ENCODE assay signal across 16 cellular contexts in genomic region chr2:44623622-44624351, GRCh38.
DNase-seq lines count a peak whose midpoint lies in the region; ATAC-seq and TF ChIP-seq lines count a peak whose summit lies in the region.
"Had no signal": no experiment of that assay in that cellular context is flagged by ENCODE, and none has a peak within 500 bp of the region (broad histone marks: within the 10 kb centered on the region; RNA-seq: fewer than 3 reads in every experiment).

No MANE protein-coding gene starts in this region.

- H3K79me1 ChIP-seq in trophoblast cell (ENCODE audit: low read length) = no peaks in the 10 kb centered on the region

- no peak overlapping the region for H3K27ac Mint-ChIP-seq in glutamatergic neuron (ENCODE audit: unreplicated experiment)
- H3K27ac Mint-ChIP-seq: effector memory CD8-positive, alpha-beta T cell had no signal

- no TSS peak for BruUV-seq in PC-3 (replicated peaks; lab: Mats Ljungman, UMichigan)

- no peak overlapping the region for H2BK120ac ChIP-seq in trophoblast cell (ENCODE audit: insufficient read depth, low read length, poor library complexity)

- H3K27ac ChIP-seq in C4-2B (no peak overlapping the region), PC-3 (ENCODE audit: low read length) (no peak overlapping the region), trophoblast cell (ENCODE audit: low read depth, low read length) (no peak overlapping the region)
- H3K27ac ChIP-seq: ovary had no signal

- H3K27me3 Mint-ChIP-seq in glutamatergic neuron (ENCODE audit: unreplicated experiment) = no peaks in the 10 kb centered on the region
- H3K27me3 Mint-ChIP-seq: effector memory CD8-positive, alpha-beta T cell had no signal

- no peak overlapping the region for H4K12ac ChIP-seq in trophoblast cell (ENCODE audit: low read depth, low read length)

- H3K14ac ChIP-seq in trophoblast cell (ENCODE audit: low read length) = no peak overlapping the region

- no peaks in the 10 kb centered on the region for H3K36me3 Mint-ChIP-seq in glutamatergic neuron (ENCODE audit: unreplicated experiment)

- H3K79me2 ChIP-seq in PC-3 (ENCODE audit: low read length) (no peaks in the 10 kb centered on the region), trophoblast cell (ENCODE audit: control insufficient read depth, insufficient read depth, low read length, poor library complexity) (no peaks in the 10 kb centered on the region)

- H3K18ac ChIP-seq in trophoblast cell (ENCODE audit: low read length) = no peak overlapping the region

- H3K36me3 ChIP-seq in PC-3 (ENCODE audit: low read depth, low read length) (no peaks in the 10 kb centered on the region), trophoblast cell (ENCODE audit: control insufficient read depth in 1 of 2, insufficient read depth in 2 of 2, low read length in 2 of 2) (no peaks in the 10 kb centered on the region)
- H3K36me3 ChIP-seq: ovary had no signal

- TF ChIP-seq CTCF in C4-2B (conservative IDR thresholded peaks at IDR 0.05) = peak; percentile 3; the same call in 1 of the 2 replicates
- peak; percentile 44; the same call in 1 of the 2 replicates for TF ChIP-seq CTCF in PC-3 (conservative IDR thresholded peaks at IDR 0.05; ENCODE audit: low read depth, low read length)
- TF ChIP-seq CTCF in glutamatergic neuron (IDR thresholded peaks at IDR 0.05; ENCODE audit: partially characterized antibody, unreplicated experiment) = peak; percentile 44

- no peaks in the 10 kb centered on the region for H3F3A ChIP-seq in PC-3 (ENCODE audit: low read length, unreplicated experiment)

- H4K20me1 ChIP-seq in PC-3 (ENCODE audit: low read length) = no peaks in the 10 kb centered on the region

- H3K9me3 ChIP-seq in PC-3 (ENCODE audit: low read length) (no peaks in the 10 kb centered on the region), trophoblast cell (ENCODE audit: insufficient read depth, low read depth, low read length) (no peaks in the 10 kb centered on the region)
- H3K9me3 ChIP-seq: ovary had no signal

- H3K4me3 ChIP-seq in PC-3 (ENCODE audit: low read length) (no peak overlapping the region), trophoblast cell (ENCODE audit: low read depth, low read length) (no peak overlapping the region)
- H3K4me3 ChIP-seq: ovary had no signal

- H2AK5ac ChIP-seq in trophoblast cell (ENCODE audit: low read length) = no peak overlapping the region

- peaks cover 1% of the 10 kb centered on the region for H3K4me1 Mint-ChIP-seq in glutamatergic neuron (ENCODE audit: low read depth, unreplicated experiment)

- no peak overlapping the region for H3K4ac ChIP-seq in trophoblast cell (ENCODE audit: low read depth, low read length)

- no peak overlapping the region for H4K91ac ChIP-seq in trophoblast cell (ENCODE audit: low read depth, low read length)

- no peaks in the 10 kb centered on the region for H3K4me1 ChIP-seq in PC-3 (ENCODE audit: insufficient read depth, low read length)
- no peaks in the 10 kb centered on the region for H3K4me1 ChIP-seq in trophoblast cell (ENCODE audit: control insufficient read depth in 1 of 2, insufficient read depth in 2 of 2, low read length in 2 of 2)

- ATAC-seq in PC-3 (no peak), sciatic nerve (no peak), GM18909 (IDR thresholded peaks at IDR 0.05; ENCODE audit: poor library complexity, unreplicated experiment) (no peak)
- ATAC-seq: effector memory CD8-positive, alpha-beta T cell had no signal

- no peak overlapping the region for H2BK5ac ChIP-seq in trophoblast cell (ENCODE audit: low read depth, low read length, poor library complexity)

- H3K9ac ChIP-seq in PC-3 (ENCODE audit: low read length) (no peak overlapping the region), trophoblast cell (ENCODE audit: low read length) (no peak overlapping the region)

- CTCF ChIA-PET in PC-3 (lab: Charles Lee) = no interaction called here

- POLR2A ChIA-PET in PC-3 (lab: Charles Lee; ENCODE audit: unreplicated experiment) = no interaction called here

- H3K23ac ChIP-seq in trophoblast cell (ENCODE audit: low read length) = no peak overlapping the region

- H4K8ac ChIP-seq in trophoblast cell (ENCODE audit: low read depth, low read length) = no peak overlapping the region

- H2BK12ac ChIP-seq in trophoblast cell (ENCODE audit: low read length) = no peak overlapping the region

- H2AFZ ChIP-seq in PC-3 (ENCODE audit: low read length) (no peak overlapping the region), trophoblast cell (ENCODE audit: insufficient read depth, low read length, poor library complexity) (no peak overlapping the region)

- DNase-seq in NCI-H1105 (lab: John Stamatoyannopoulos, UW) (peak; percentile 71), PC-3 (no peak), glutamatergic neuron (no peak), sciatic nerve (ENCODE audit: low spot score) (no peak), trophoblast cell (no peak)
- DNase-seq in stimulated activated CD4-positive, alpha-beta T cell treated with anti-CD3 and anti-CD28 coated beads, Interleukin-2, amount 100 ng/mL, for 48 hours = no peak
- DNase-seq: activated gamma-delta T cell; effector memory CD8-positive, alpha-beta T cell; IMR-90; kidney; midbrain; NCI-H1694 treated with DMSO at 0.1 percent for 48 hours; ovary; stimulated activated CD4-positive, alpha-beta T cell treated with anti-CD3 and anti-CD28 coated beads, Interleukin-12 subunit alpha, Interleukin-12 subunit beta, amount 100 ng/mL, for 4 hours had no signal

- H3K27me3 ChIP-seq in PC-3 (ENCODE audit: low read length) (no peaks in the 10 kb centered on the region), trophoblast cell (ENCODE audit: insufficient read depth, low read length) (no peaks in the 10 kb centered on the region)
- H3K27me3 ChIP-seq: ovary had no signal

- H3K9me2 ChIP-seq in PC-3 (replicated peaks; ENCODE audit: low read length) = no peaks in the 10 kb centered on the region

- H3K4me3 Mint-ChIP-seq in glutamatergic neuron (ENCODE audit: unreplicated experiment) = no peak overlapping the region
- H3K4me3 Mint-ChIP-seq: effector memory CD8-positive, alpha-beta T cell had no signal

- no peaks in the 10 kb centered on the region for H3K9me3 Mint-ChIP-seq in glutamatergic neuron (ENCODE audit: unreplicated experiment)
- H3K9me3 Mint-ChIP-seq: effector memory CD8-positive, alpha-beta T cell had no signal

- H3K4me2 ChIP-seq in PC-3 (ENCODE audit: low read length) = no peak overlapping the region
- no peak overlapping the region for H3K4me2 ChIP-seq in trophoblast cell (ENCODE audit: low read length)

- intact Hi-C loops in PC-3 (cut with micrococcal nuclease) (no loop called here), sciatic nerve (cut with DNase I) (no loop called here)
